2 cellular contexts compared by ENCODE assay signal in genomic region chr12:76102-76501, GRCh38. TPM values are rescaled to one million over a fixed set of nuclear protein-coding genes. Genes with fewer than 3 reads are reported as not detected.
"Had no signal": no experiment of that assay in that cellular context is flagged by ENCODE, and none has a peak within 500 bp of the region (broad histone marks: within the 10 kb centered on the region; RNA-seq: fewer than 3 reads in every experiment).

No MANE protein-coding gene starts in this region.

RNA-seq across cellular contexts. Expression of gene IQSEC3, which starts 9.5 kb away (rescaled TPM):
- total RNA-seq: M059J, SJSA1 had no signal
